16 cellular contexts compared by ENCODE assay signal in genomic region chr12:78406213-78406612, GRCh38.
"Had no signal": no experiment of that assay in that cellular context is flagged by ENCODE, and none has a peak within 500 bp of the region (broad histone marks: within the 10 kb centered on the region; RNA-seq: fewer than 3 reads in every experiment).

No MANE protein-coding gene starts in this region.

- H3K4me1 Mint-ChIP-seq: naive B cell had no signal

- H3K4me3 ChIP-seq: ascending aorta, cardiac muscle cell, colonic mucosa, gastroesophageal sphincter, lung, thyroid gland had no signal

- ATAC-seq: gastroesophageal sphincter, right cardiac atrium had no signal

- H3K27ac Mint-ChIP-seq: activated CD4-positive, alpha-beta memory T cell treated with anti-CD3 and anti-CD28 coated beads for 36 hours; naive B cell; T-helper 2 cell treated with Interferon-gamma antibody and Interleukin-4, amounts not matched to agents 5 μg/mL and 100 μg/mL, for 36 hours had no signal

- H3K27me3 ChIP-seq: ascending aorta, cardiac muscle cell, colonic mucosa, gastroesophageal sphincter, thyroid gland had no signal

- H3K27me3 Mint-ChIP-seq: activated CD4-positive, alpha-beta memory T cell treated with anti-CD3 and anti-CD28 coated beads for 36 hours; naive B cell had no signal

- H3K9me3 ChIP-seq: ascending aorta, colonic mucosa, gastroesophageal sphincter, thyroid gland had no signal

- H3K36me3 Mint-ChIP-seq: activated CD4-positive, alpha-beta memory T cell treated with anti-CD3 and anti-CD28 coated beads for 36 hours; naive B cell had no signal

- DNase-seq: activated CD4-positive, alpha-beta memory T cell treated with anti-CD3 and anti-CD28 coated beads for 36 hours; activated CD4-positive, CD25-positive, alpha-beta regulatory T cell treated with anti-CD3 and anti-CD28 coated beads, Interleukin-2, amount 50 U/mL, for 72 hours; activated CD8-positive, alpha-beta memory T cell treated with anti-CD3 and anti-CD28 coated beads, Interleukin-2, amount 50 U/mL, for 4 hours; activated naive CD4-positive, alpha-beta T cell; colonic mucosa; effector CD8-positive, alpha-beta T cell; hippocampal formation; naive B cell; right cardiac atrium; small intestine; thyroid gland had no signal

- H3K4me3 Mint-ChIP-seq: activated CD4-positive, alpha-beta memory T cell treated with anti-CD3 and anti-CD28 coated beads for 36 hours; naive B cell; T-helper 2 cell treated with Interferon-gamma antibody and Interleukin-4, amounts not matched to agents 5 μg/mL and 100 μg/mL, for 36 hours had no signal

- H3K36me3 ChIP-seq: ascending aorta, cardiac muscle cell, colonic mucosa, gastroesophageal sphincter, thyroid gland had no signal

- H3K4me1 ChIP-seq: ascending aorta, colonic mucosa, gastroesophageal sphincter had no signal

- H3K27ac ChIP-seq: ascending aorta, cardiac muscle cell, colonic mucosa, gastroesophageal sphincter had no signal
